Comparison of ENCODE assay signal across 14 cellular contexts in genomic region chr12:2693204-2693860, GRCh38.
DNase-seq lines count a peak whose midpoint lies in the region; ATAC-seq and TF ChIP-seq lines count a peak whose summit lies in the region.
"Had no signal": no experiment of that assay in that cellular context is flagged by ENCODE, and none has a peak within 500 bp of the region (broad histone marks: within the 10 kb centered on the region; RNA-seq: fewer than 3 reads in every experiment).

No MANE protein-coding gene starts in this region.

- no peak overlapping the region for H4K5ac ChIP-seq in mesendoderm (ENCODE audit: low read length)

- H3K27ac ChIP-seq in HCT116 (ENCODE audit: low read depth, low read length) (no peak overlapping the region), mesendoderm (ENCODE audit: low read depth, low read length) (no peak overlapping the region)
- H3K27ac ChIP-seq: skin epidermis had no signal

- H3K4me3 Mint-ChIP-seq in WTC11, result peak overlapping the region; percentile 23
- H3K4me3 Mint-ChIP-seq: stimulated activated memory B cell treated with anti-CD40 and anti-IgM and Interleukin-4, amounts not matched to agents 10 μg/mL and 1 μg/mL and 100 μg/mL, for 72 hours had no signal

- no peak overlapping the region for H3K23ac ChIP-seq in mesendoderm (ENCODE audit: low read length)

- H3K4me2 ChIP-seq in HCT116 (ENCODE audit: low read length) (peak overlapping the region; percentile 35), mesendoderm (ENCODE audit: low read length) (no peak overlapping the region)

- WGBS in mesendoderm (ENCODE audit: extremely low coverage, insufficient coverage, low lambda C conversion rate), result no CpG with 5 or more reads among the region's 10 CpGs

- no peaks in the 10 kb centered on the region for H3K79me1 ChIP-seq in mesendoderm (ENCODE audit: low read length)

- no peak overlapping the region for H4K8ac ChIP-seq in mesendoderm (ENCODE audit: low read depth, low read length)

- intact Hi-C loops in HCT116 (cut with micrococcal nuclease), result no loop called here

- peaks cover 2% of the 10 kb centered on the region; the same call in 1 of the 2 replicates for H3K36me3 Mint-ChIP-seq in WTC11
- H3K36me3 Mint-ChIP-seq: stimulated activated memory B cell treated with anti-CD40 and anti-IgM and Interleukin-4, amounts not matched to agents 10 μg/mL and 1 μg/mL and 100 μg/mL, for 72 hours had no signal

- no peak overlapping the region for H2BK15ac ChIP-seq in mesendoderm (replicated peaks; ENCODE audit: low read depth)

- peak overlapping the region; percentile 5; the same call in 1 of the 2 replicates for H3K27ac Mint-ChIP-seq in WTC11
- H3K27ac Mint-ChIP-seq: stimulated activated memory B cell treated with anti-CD40 and anti-IgM and Interleukin-4, amounts not matched to agents 10 μg/mL and 1 μg/mL and 100 μg/mL, for 72 hours had no signal

- peak overlapping the region; percentile 81 for H2AFZ ChIP-seq in HCT116 (ENCODE audit: low read depth, low read length, poor library complexity, severe bottlenecking)

- peak; percentile 67 for ATAC-seq in HCT116
- ATAC-seq in WTC11, result peak; percentile 30; the same call in 1 of the 2 replicates
- ATAC-seq in GM19452 (IDR thresholded peaks at IDR 0.05; ENCODE audit: unreplicated experiment), result no peak
- ATAC-seq: stimulated activated memory B cell treated with anti-CD40 and anti-IgM and Interleukin-4, amounts not matched to agents 10 μg/mL and 1 μg/mL and 100 μg/mL, for 72 hours had no signal

- CTCF ChIA-PET in HCT116 (lab: Charles Lee), result no interaction called here
- CTCF ChIA-PET in WTC11 (lab: Charles Lee), result no interaction called here

- TF ChIP-seq RAD21 in HCT116 (IDR thresholded peaks at IDR 0.05; ENCODE audit: low read depth), result no peak

- H3K9me3 ChIP-seq in HCT116 (ENCODE audit: control insufficient read depth in 1 of 2, insufficient read depth in 1 of 2, low read depth in 1 of 2, low read length in 2 of 2), result no peaks in the 10 kb centered on the region

- RAD21 ChIA-PET in HCT116 (lab: Charles Lee; ENCODE audit: low non-redundant PET in 1 of 2, low total read pairs in 2 of 2, uncharacterized antibody in 2 of 2, unreplicated experiment in 2 of 2), result no interaction called here

- no peak for TF ChIP-seq POLR2A in HCT116 (IDR thresholded peaks at IDR 0.05; ENCODE audit: borderline replicate concordance, extremely low read depth, insufficient read depth, insufficient read length)

- H4K20me1 ChIP-seq in HCT116 (ENCODE audit: insufficient read depth), result no peaks in the 10 kb centered on the region

- no peak overlapping the region for H3K4ac ChIP-seq in mesendoderm (ENCODE audit: low read depth, low read length)

- H3K9ac ChIP-seq in HCT116 (ENCODE audit: low read length) (no peak overlapping the region), mesendoderm (ENCODE audit: low read length) (no peak overlapping the region)

- H3K18ac ChIP-seq in mesendoderm (ENCODE audit: low read length), result no peak overlapping the region

- H3K9me3 Mint-ChIP-seq in WTC11, result peaks cover 18% of the 10 kb centered on the region
- H3K9me3 Mint-ChIP-seq: stimulated activated memory B cell treated with anti-CD40 and anti-IgM and Interleukin-4, amounts not matched to agents 10 μg/mL and 1 μg/mL and 100 μg/mL, for 72 hours had no signal

- H3K4me3 ChIP-seq in HCT116 (replicated peaks in 1 of 2; ENCODE audit: low read depth in 1 of 2, low read length in 2 of 2) (no peak overlapping the region), mesendoderm (ENCODE audit: low read length) (no peak overlapping the region)
- H3K4me3 ChIP-seq: lung, skin epidermis had no signal

- no peak overlapping the region for H2BK120ac ChIP-seq in mesendoderm (ENCODE audit: low read depth, low read length)

- peak in 2 of 3 experiments; percentile 31 to 32; a peak in 3 of 6 replicates for TF ChIP-seq CTCF in HCT116 (IDR thresholded peaks at IDR 0.05 in 2 of 3, conservative IDR thresholded peaks at IDR 0.05 in 1 of 3; ENCODE audit: borderline replicate concordance in 1 of 3, insufficient read depth in 1 of 3, low read depth in 2 of 3, low read length in 2 of 3)
- TF ChIP-seq CTCF in WTC11 (IDR thresholded peaks at IDR 0.05), result no peak

- H3K9me2 ChIP-seq in HCT116 (ENCODE audit: insufficient read depth), result no peaks in the 10 kb centered on the region

- H2AK5ac ChIP-seq in mesendoderm (ENCODE audit: low read length), result no peak overlapping the region

- peaks cover 29% of the 10 kb centered on the region for H3K27me3 ChIP-seq in HCT116 (ENCODE audit: insufficient read depth, low read length)
- H3K27me3 ChIP-seq in mesendoderm (ENCODE audit: insufficient read depth, low read length, poor library complexity), result no peaks in the 10 kb centered on the region

- peak; percentile 58 to 63 for DNase-seq in NCI-H526 (lab: John Stamatoyannopoulos, UW)
- no peak for DNase-seq in NCI-H526 treated with DMSO at 0.1 percent for 48 hours (lab: John Stamatoyannopoulos, UW)
- DNase-seq in HCT116 (ENCODE audit: low read depth, low spot score), result peak; percentile 8
- no peak for DNase-seq in WTC11 (ENCODE audit: low spot score)
- peak; percentile 65 for DNase-seq in mesendoderm
- DNase-seq in SW 1271 (lab: John Stamatoyannopoulos, UW), result no peak
- no peak for DNase-seq in GF-D8 (lab: John Stamatoyannopoulos, UW)
- DNase-seq: anterior cingulate cortex, GOT3, NCI-H345 had no signal

- peaks cover 39% of the 10 kb centered on the region for H3K27me3 Mint-ChIP-seq in WTC11 (ENCODE audit: low read depth)

- H3K4me1 Mint-ChIP-seq in WTC11, result peaks cover 27% of the 10 kb centered on the region

- no peak overlapping the region for H2BK5ac ChIP-seq in mesendoderm (ENCODE audit: low read length)

- BruUV-seq in HCT116 (replicated peaks; lab: Mats Ljungman, UMichigan), result no TSS peak

- POLR2A ChIA-PET in HCT116 (lab: Charles Lee), result no interaction called here
- POLR2A ChIA-PET in WTC11 (lab: Charles Lee), result no interaction called here

- peaks cover 0 to 19% of the 10 kb centered on the region in 2 experiments; a peak in 3 of 4 replicates for H3K4me1 ChIP-seq in HCT116 (ENCODE audit: control insufficient read depth in 1 of 2, insufficient read depth in 2 of 2, low read length in 2 of 2)
- peaks cover 2% of the 10 kb centered on the region for H3K4me1 ChIP-seq in mesendoderm (ENCODE audit: control insufficient read depth, low read depth, low read length)

- no peaks in the 10 kb centered on the region for H3K36me3 ChIP-seq in HCT116 (ENCODE audit: control insufficient read depth in 1 of 2, insufficient read depth in 2 of 2, low read length in 2 of 2)
- H3K36me3 ChIP-seq in mesendoderm (ENCODE audit: control insufficient read depth, insufficient read depth, low read length), result no peaks in the 10 kb centered on the region

- H3K79me2 ChIP-seq in HCT116 (ENCODE audit: insufficient read depth, low read length), result no peaks in the 10 kb centered on the region
- H3K79me2 ChIP-seq in mesendoderm (ENCODE audit: control insufficient read depth, insufficient read depth, low read length), result no peaks in the 10 kb centered on the region

- H3K56ac ChIP-seq in mesendoderm (ENCODE audit: low read length), result no peak overlapping the region

TF ChIP-seq in HCT116, 20 proteins besides CTCF, POLR2A, EP300 and RAD21:
- TF ChIP-seq FOSL1 (IDR thresholded peaks at IDR 0.05; ENCODE audit: low read depth) (no peak), ELF1 (IDR thresholded peaks at IDR 0.05; ENCODE audit: borderline replicate concordance, low read depth) (peak; percentile 52)

TF ChIP-seq in WTC11, 78 proteins besides CTCF, POLR2A, EP300 and RAD21 (continues in another document):
- no peak for TF ChIP-seq OVOL2 (CRISPR knock-in tag; IDR thresholded peaks at IDR 0.05; ENCODE audit: borderline replicate concordance)
- TF ChIP-seq FOXP1 (CRISPR knock-in tag; IDR thresholded peaks at IDR 0.05; ENCODE audit: borderline replicate concordance), result no peak
- no peak for TF ChIP-seq PRRX2 (CRISPR knock-in tag; IDR thresholded peaks at IDR 0.05)
- TF ChIP-seq NFATC4 (CRISPR knock-in tag; IDR thresholded peaks at IDR 0.05), result no peak
- TF ChIP-seq CREM (CRISPR knock-in tag; IDR thresholded peaks at IDR 0.05), result no peak
- TF ChIP-seq TEAD1 (CRISPR knock-in tag; IDR thresholded peaks at IDR 0.05), result no peak
- TF ChIP-seq, protein P1, sequence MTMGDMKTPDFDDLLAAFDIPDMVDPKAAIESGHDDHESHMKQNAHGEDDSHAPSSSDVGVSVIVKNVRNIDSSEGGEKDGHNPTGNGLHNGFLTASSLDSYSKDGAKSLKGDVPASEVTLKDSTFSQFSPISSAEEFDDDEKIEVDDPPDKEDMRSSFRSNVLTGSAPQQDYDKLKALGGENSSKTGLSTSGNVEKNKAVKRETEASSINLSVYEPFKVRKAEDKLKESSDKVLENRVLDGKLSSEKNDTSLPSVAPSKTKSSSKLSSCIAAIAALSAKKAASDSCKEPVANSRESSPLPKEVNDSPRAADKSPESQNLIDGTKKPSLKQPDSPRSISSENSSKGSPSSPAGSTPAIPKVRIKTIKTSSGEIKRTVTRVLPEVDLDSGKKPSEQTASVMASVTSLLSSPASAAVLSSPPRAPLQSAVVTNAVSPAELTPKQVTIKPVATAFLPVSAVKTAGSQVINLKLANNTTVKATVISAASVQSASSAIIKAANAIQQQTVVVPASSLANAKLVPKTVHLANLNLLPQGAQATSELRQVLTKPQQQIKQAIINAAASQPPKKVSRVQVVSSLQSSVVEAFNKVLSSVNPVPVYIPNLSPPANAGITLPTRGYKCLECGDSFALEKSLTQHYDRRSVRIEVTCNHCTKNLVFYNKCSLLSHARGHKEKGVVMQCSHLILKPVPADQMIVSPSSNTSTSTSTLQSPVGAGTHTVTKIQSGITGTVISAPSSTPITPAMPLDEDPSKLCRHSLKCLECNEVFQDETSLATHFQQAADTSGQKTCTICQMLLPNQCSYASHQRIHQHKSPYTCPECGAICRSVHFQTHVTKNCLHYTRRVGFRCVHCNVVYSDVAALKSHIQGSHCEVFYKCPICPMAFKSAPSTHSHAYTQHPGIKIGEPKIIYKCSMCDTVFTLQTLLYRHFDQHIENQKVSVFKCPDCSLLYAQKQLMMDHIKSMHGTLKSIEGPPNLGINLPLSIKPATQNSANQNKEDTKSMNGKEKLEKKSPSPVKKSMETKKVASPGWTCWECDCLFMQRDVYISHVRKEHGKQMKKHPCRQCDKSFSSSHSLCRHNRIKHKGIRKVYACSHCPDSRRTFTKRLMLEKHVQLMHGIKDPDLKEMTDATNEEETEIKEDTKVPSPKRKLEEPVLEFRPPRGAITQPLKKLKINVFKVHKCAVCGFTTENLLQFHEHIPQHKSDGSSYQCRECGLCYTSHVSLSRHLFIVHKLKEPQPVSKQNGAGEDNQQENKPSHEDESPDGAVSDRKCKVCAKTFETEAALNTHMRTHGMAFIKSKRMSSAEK (CRISPR knock-in tag; IDR thresholded peaks at IDR 0.05; ENCODE audit: borderline replicate concordance), result no peak
- TF ChIP-seq MAX (CRISPR knock-in tag; IDR thresholded peaks at IDR 0.05), result no peak
- TF ChIP-seq MXD4 (CRISPR knock-in tag; IDR thresholded peaks at IDR 0.05; ENCODE audit: borderline replicate concordance), result no peak

Comparison
In these comparisons a context has a peak if more than half of its experiments do, and no peak if none do; other contexts are left out.
1. DNase-seq: peak in NCI-H526 (2 of 2), HCT116 (single experiment) and mesendoderm (single experiment); none in NCI-H526 treated with DMSO at 0.1 percent for 48 hours (single experiment), WTC11 (single experiment), SW 1271 (0 of 2) and GF-D8 (single experiment).